In genomic region chr10:114028425-114028824, GRCh38 we compare ENCODE assay signal across 3 cellular contexts.
TF ChIP-seq lines count a peak whose summit lies in the region.

No MANE protein-coding gene starts in this region.

TF ChIP-seq in A549, 52 proteins besides CTCF, POLR2A, EP300 and RAD21:
- TF ChIP-seq TFCP2L1 (CRISPR knock-in tag; IDR thresholded peaks at IDR 0.05) (no peak), HOXB5 (CRISPR knock-in tag; IDR thresholded peaks at IDR 0.05) (no peak)

TF ChIP-seq in HEK293, 187 proteins besides CTCF, POLR2A, EP300 and RAD21:
- peak; percentile 51; the same call in 1 of the 2 replicates for TF ChIP-seq ZNF10 (tag by site-specific recombination; IDR thresholded peaks at IDR 0.05)
- no peak for TF ChIP-seq ZNF560 (tag by site-specific recombination; IDR thresholded peaks at IDR 0.05; ENCODE audit: borderline replicate concordance)
TF ChIP-seq in HEK293: peak in this region for 1.

TF ChIP-seq in GM12878, 131 proteins besides CTCF, POLR2A, EP300 and RAD21:
- no peak for TF ChIP-seq GATAD2B (conservative IDR thresholded peaks at IDR 0.05; ENCODE audit: low read depth)
- TF ChIP-seq BCL3 (IDR thresholded peaks at IDR 0.05; ENCODE audit: borderline replicate concordance, insufficient read depth, low read depth, low read length, poor library complexity, severe bottlenecking), result peak; percentile 59
TF ChIP-seq in GM12878: peak in this region for 1.
